In genomic region chr20:5191829-5192569, GRCh38 we compare ENCODE assay signal across 8 cellular contexts.
A peak's percentile ranks its signal among the peaks of the same experiment; 100 is the strongest.
DNase-seq lines count a peak whose midpoint lies in the region; ATAC-seq and TF ChIP-seq lines count a peak whose summit lies in the region.

No MANE protein-coding gene starts in this region.

- H3K4me1 Mint-ChIP-seq in activated T-cell treated with anti-CD3 and anti-CD28 coated beads, Interleukin-2, amount 50 U/mL, for 4 hours (ENCODE audit: low read depth) = peaks cover 4% of the 10 kb centered on the region

- H3K36me3 Mint-ChIP-seq in activated T-cell treated with anti-CD3 and anti-CD28 coated beads, Interleukin-2, amount 50 U/mL, for 4 hours (ENCODE audit: insufficient read depth) = peaks cover 11% of the 10 kb centered on the region

- H3K4me3 ChIP-seq in fibroblast of mammary gland (ENCODE audit: control insufficient read depth, low read depth, low read length) = no peak overlapping the region
- no peak overlapping the region for H3K4me3 ChIP-seq in neural cell (ENCODE audit: low read length)

- H4K20me1 ChIP-seq in neural cell (ENCODE audit: insufficient read depth) = no peaks in the 10 kb centered on the region

- no peaks in the 10 kb centered on the region for H3K9me3 ChIP-seq in neural cell (ENCODE audit: low read length)

- H3K36me3 ChIP-seq in neural cell (ENCODE audit: insufficient read depth, low read length) = peaks cover 7% of the 10 kb centered on the region

- TF ChIP-seq CTCF in fibroblast of mammary gland (conservative IDR thresholded peaks at IDR 0.05; ENCODE audit: control insufficient read depth, insufficient read depth, low read depth, low read length) (peak; percentile 78), neural cell (IDR thresholded peaks at IDR 0.05; ENCODE audit: poor library complexity, severe bottlenecking) (peak; percentile 88)

- H2AFZ ChIP-seq in neural cell (ENCODE audit: low read depth, low read length) = no peak overlapping the region

- H3K4me2 ChIP-seq in neural cell (ENCODE audit: low read length) = no peak overlapping the region

- H3K79me2 ChIP-seq in neural cell (replicated peaks; ENCODE audit: insufficient read depth, low read length) = no peaks in the 10 kb centered on the region

- TF ChIP-seq EP300 in neural cell (conservative IDR thresholded peaks at IDR 0.05; ENCODE audit: poor library complexity, severe bottlenecking) = no peak

- ATAC-seq in HG03521 (IDR thresholded peaks at IDR 0.05; ENCODE audit: unreplicated experiment) (peak; percentile 52), GM19452 (IDR thresholded peaks at IDR 0.05; ENCODE audit: unreplicated experiment) (no peak)
- peak; percentile 73 for ATAC-seq in activated T-cell treated with anti-CD3 and anti-CD28 coated beads, Interleukin-2, amount 50 U/mL, for 4 hours

- H3K27me3 Mint-ChIP-seq in activated T-cell treated with anti-CD3 and anti-CD28 coated beads, Interleukin-2, amount 50 U/mL, for 4 hours (ENCODE audit: low read depth) = no peaks in the 10 kb centered on the region

- peak; percentile 90 for TF ChIP-seq RAD21 in neural cell (conservative IDR thresholded peaks at IDR 0.05)

- H3K27me3 ChIP-seq in neural cell (ENCODE audit: insufficient read depth, low read depth, low read length) = no peaks in the 10 kb centered on the region

- H3K27ac ChIP-seq in neural cell (ENCODE audit: low read length) = peak overlapping the region; percentile 25

- H3K9me3 Mint-ChIP-seq in activated T-cell treated with anti-CD3 and anti-CD28 coated beads, Interleukin-2, amount 50 U/mL, for 4 hours = no peaks in the 10 kb centered on the region

- no peaks in the 10 kb centered on the region for H3K9me2 ChIP-seq in neural cell (ENCODE audit: insufficient read depth, low read length)

- peak overlapping the region; percentile 37 for H3K9ac ChIP-seq in neural cell (ENCODE audit: low read length)

- H3F3A ChIP-seq in neural cell (ENCODE audit: insufficient read depth, low read length, poor library complexity, severe bottlenecking) = no peaks in the 10 kb centered on the region

- no peak overlapping the region for H3K4me3 Mint-ChIP-seq in activated T-cell treated with anti-CD3 and anti-CD28 coated beads, Interleukin-2, amount 50 U/mL, for 4 hours

- DNase-seq in stimulated activated CD4-positive, alpha-beta T cell treated with anti-CD3 and anti-CD28 coated beads, Interleukin-2, amount 100 ng/mL, for 4 hours (ENCODE audit: low read depth) = peak; percentile 3
- DNase-seq in stimulated activated CD4-positive, alpha-beta T cell treated with anti-CD3 and anti-CD28 coated beads, Interleukin-4, amount 100 ng/mL, for 1 hour = no peak
- DNase-seq in NCI-H526 treated with DMSO at 0.1 percent for 48 hours (lab: John Stamatoyannopoulos, UW) (peak; percentile 50), fibroblast of mammary gland (ENCODE audit: low read depth) (peak; percentile 86)
- peak; percentile 12 for DNase-seq in activated T-cell treated with anti-CD3 and anti-CD28 coated beads, Interleukin-2, amount 50 U/mL, for 4 hours

TF ChIP-seq in neural cell, 6 proteins besides CTCF, POLR2A, EP300 and RAD21:
- no peak for TF ChIP-seq TAF1 (IDR thresholded peaks at IDR 0.05; ENCODE audit: low read depth)
- peak; percentile 49 for TF ChIP-seq MXI1 (conservative IDR thresholded peaks at IDR 0.05; ENCODE audit: poor library complexity, severe bottlenecking)
- TF ChIP-seq SMC3 (conservative IDR thresholded peaks at IDR 0.05; ENCODE audit: poor library complexity) = peak; percentile 85
